Comparison of ENCODE assay signal across 8 cellular contexts in the genomic region with DNA sequence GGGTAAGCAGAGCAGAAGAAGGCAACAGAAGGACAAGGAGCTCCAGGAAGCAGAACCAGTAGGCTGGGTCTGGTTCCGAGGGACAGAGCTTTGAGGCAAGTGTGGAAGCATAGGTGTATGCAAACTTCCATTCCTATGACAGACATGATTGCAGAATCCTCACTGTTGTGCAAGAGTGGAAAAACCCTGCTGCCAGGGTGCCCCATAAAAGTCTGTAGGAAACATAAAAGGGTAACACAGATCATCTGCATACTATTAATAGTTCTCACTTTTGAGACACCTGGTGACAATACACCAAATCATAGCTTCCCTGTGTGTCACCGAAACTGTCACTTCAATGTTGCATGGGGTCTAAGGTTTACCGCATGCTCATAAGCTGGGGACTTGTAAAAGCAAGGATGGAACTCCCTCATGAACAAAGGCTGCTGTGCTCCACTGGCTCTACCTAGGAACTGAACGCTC. TPM values are rescaled to one million over a fixed set of nuclear protein-coding genes. Genes with fewer than 3 reads are reported as not detected.
DNase-seq lines count a peak whose midpoint lies in the region; ATAC-seq and TF ChIP-seq lines count a peak whose summit lies in the region.

No MANE protein-coding gene starts in this region.

- no peak for TF ChIP-seq CTCF in MCF 10A (IDR thresholded peaks at IDR 0.05; ENCODE audit: unreplicated experiment)
- TF ChIP-seq CTCF in breast epithelium (IDR thresholded peaks at IDR 0.05): no peak

- DNase-seq in MCF 10A (ENCODE audit: unreplicated experiment) (peak; percentile 77), breast epithelium (ENCODE audit: low spot score in 2 of 2) (no peak), amniotic stem cell (lab: John Stamatoyannopoulos, UW) (no peak), NCI-H446 (lab: John Stamatoyannopoulos, UW) (no peak), erythroblast (lab: John Stamatoyannopoulos, UW) (no peak)
- DNase-seq in activated naive CD4-positive, alpha-beta T cell treated with anti-CD3 and anti-CD28 coated beads, Interleukin-2, amount 50 U/mL, for 16 hours: peak; percentile 28
- DNase-seq in stimulated activated naive B cell treated with anti-CD40 and anti-IgM and Interleukin-4, amounts not matched to agents 10 μg/mL and 1 μg/mL and 100 μg/mL, for 72 hours: peak; percentile 43

- H3K4me1 ChIP-seq in breast epithelium: no peaks in the 10 kb centered on the region

- BruUV-seq in MCF 10A (replicated peaks; lab: Mats Ljungman, UMichigan): no TSS peak

- H3K36me3 ChIP-seq in breast epithelium: peaks cover 4% of the 10 kb centered on the region

- POLR2A ChIA-PET in MCF 10A (lab: Yijun Ruan, JAX): interaction anchor here (0.6 to 3.3 kb wide), 6 partner anchors 9 to 51 kb away, joined by 3 to 34 read pairs (median 3); a partner anchor contains a TSS

- CTCF ChIA-PET in MCF 10A (lab: Yijun Ruan, JAX): interaction anchor here (0.6 to 1.9 kb wide), 7 partner anchors 9 to 933 kb away, joined by 3 to 12 read pairs (median 5); no protein-coding TSS in a partner anchor

- H3K9me3 Mint-ChIP-seq in MCF 10A (ENCODE audit: unreplicated experiment): no peaks in the 10 kb centered on the region
- H3K9me3 Mint-ChIP-seq in stimulated activated naive B cell treated with anti-CD40 and anti-IgM and Interleukin-4, amounts not matched to agents 10 μg/mL and 1 μg/mL and 100 μg/mL, for 72 hours: no peaks in the 10 kb centered on the region

- peaks cover 29% of the 10 kb centered on the region for H3K4me1 Mint-ChIP-seq in MCF 10A (ENCODE audit: insufficient read depth, unreplicated experiment)
- peaks cover 59 to 80% of the 10 kb centered on the region in 2 donors for H3K4me1 Mint-ChIP-seq in stimulated activated naive B cell treated with anti-CD40 and anti-IgM and Interleukin-4, amounts not matched to agents 10 μg/mL and 1 μg/mL and 100 μg/mL, for 72 hours

- no peak overlapping the region for H3K4me3 Mint-ChIP-seq in MCF 10A (ENCODE audit: unreplicated experiment)
- H3K4me3 Mint-ChIP-seq in stimulated activated naive B cell treated with anti-CD40 and anti-IgM and Interleukin-4, amounts not matched to agents 10 μg/mL and 1 μg/mL and 100 μg/mL, for 72 hours: peak overlapping the region; percentile 1 to 25

- H3K27me3 Mint-ChIP-seq in MCF 10A (ENCODE audit: insufficient read depth, unreplicated experiment): no peaks in the 10 kb centered on the region
- H3K27me3 Mint-ChIP-seq in stimulated activated naive B cell treated with anti-CD40 and anti-IgM and Interleukin-4, amounts not matched to agents 10 μg/mL and 1 μg/mL and 100 μg/mL, for 72 hours: no peaks in the 10 kb centered on the region

- no peaks in the 10 kb centered on the region for H3K9me3 ChIP-seq in breast epithelium

- H3K36me3 Mint-ChIP-seq in MCF 10A (ENCODE audit: insufficient read depth, unreplicated experiment): peaks cover 38% of the 10 kb centered on the region
- peaks cover 37 to 53% of the 10 kb centered on the region in 2 donors for H3K36me3 Mint-ChIP-seq in stimulated activated naive B cell treated with anti-CD40 and anti-IgM and Interleukin-4, amounts not matched to agents 10 μg/mL and 1 μg/mL and 100 μg/mL, for 72 hours

- TF ChIP-seq POLR2A in breast epithelium (IDR thresholded peaks at IDR 0.05): no peak
- TF ChIP-seq POLR2A in erythroblast (IDR thresholded peaks at IDR 0.05; ENCODE audit: low read length): no peak

- peak overlapping the region; percentile 59 for H3K27ac Mint-ChIP-seq in MCF 10A (ENCODE audit: low read depth, unreplicated experiment)
- H3K27ac Mint-ChIP-seq in stimulated activated naive B cell treated with anti-CD40 and anti-IgM and Interleukin-4, amounts not matched to agents 10 μg/mL and 1 μg/mL and 100 μg/mL, for 72 hours: peak overlapping the region; percentile 86

- H3K4me3 ChIP-seq in breast epithelium: no peak overlapping the region

- intact Hi-C loops in MCF 10A (cut with micrococcal nuclease): no loop called here
- intact Hi-C loops in breast epithelium (cut with DNase I; ENCODE audit: low total_unique reads): loop anchor here (5.0 kb wide), 1 partner anchor 108 kb away; no protein-coding TSS in a partner anchor

- H3K27ac ChIP-seq in breast epithelium: no peak overlapping the region

- ATAC-seq in HG02852 (IDR thresholded peaks at IDR 0.05; ENCODE audit: unreplicated experiment): peak; percentile 67
- ATAC-seq in stimulated activated naive B cell treated with anti-CD40 and anti-IgM and Interleukin-4, amounts not matched to agents 10 μg/mL and 1 μg/mL and 100 μg/mL, for 72 hours (replicated peaks): peak; percentile 84 to 87

- no peaks in the 10 kb centered on the region for H3K27me3 ChIP-seq in breast epithelium

RNA-seq across cellular contexts. Expression of a gene that starts 39.7 kb away (rescaled TPM):
- total RNA-seq in MCF 10A (2022): 50.0 and 52.2 TPM in 2 replicates
- total RNA-seq in breast epithelium: 10 to 100 TPM; 40.8 to 43.6 (median 43.6) TPM

Comparison
In these comparisons a context has a peak if more than half of its experiments do, and no peak if none do; other contexts are left out.
1. DNase-seq: peak in MCF 10A (single experiment), activated naive CD4-positive, alpha-beta T cell treated with anti-CD3 and anti-CD28 coated beads, Interleukin-2, amount 50 U/mL, for 16 hours (single experiment) and stimulated activated naive B cell treated with anti-CD40 and anti-IgM and Interleukin-4, amounts not matched to agents 10 μg/mL and 1 μg/mL and 100 μg/mL, for 72 hours (single experiment); none in breast epithelium (0 of 2), amniotic stem cell (single experiment), NCI-H446 (0 of 2) and erythroblast (0 of 2).